Comparison of ENCODE assay signal across 8 cellular contexts in genomic region chr2:19901201-19901457, GRCh38. TPM values are rescaled to one million over a fixed set of nuclear protein-coding genes. Genes with fewer than 3 reads are reported as not detected.
DNase-seq lines count a peak whose midpoint lies in the region; ATAC-seq, FAIRE-seq and TF ChIP-seq lines count a peak whose summit lies in the region.

No MANE protein-coding gene starts in this region.

- peaks cover 5% of the 10 kb centered on the region for H3K79me1 ChIP-seq in neuronal stem cell (ENCODE audit: low read depth, low read length)

- H3K9me3 ChIP-seq in PC-9 (ENCODE audit: insufficient read depth, low read depth) (no peaks in the 10 kb centered on the region), neuronal stem cell (replicated peaks in 1 of 2; ENCODE audit: control insufficient read depth in 2 of 2, insufficient read depth in 1 of 2, low read depth in 1 of 2, low read length in 2 of 2) (no peaks in the 10 kb centered on the region)

- no peak for FAIRE-seq in frontal cortex (lab: Jason Lieb, UNC)

- CTCF ChIA-PET in PC-9 (lab: Charles Lee), result no interaction called here

- POLR2A ChIA-PET in PC-9 (lab: Charles Lee; ENCODE audit: unreplicated experiment), result interaction anchor here (0.6 kb wide), 1 partner anchor 445 kb away, joined by 13 read pairs; no protein-coding TSS in a partner anchor

- peak overlapping the region; percentile 21 for H2AK5ac ChIP-seq in neuronal stem cell (ENCODE audit: low read depth, low read length)

- H3K79me2 ChIP-seq in GM23338 (replicated peaks; ENCODE audit: insufficient read depth), result peaks cover 23% of the 10 kb centered on the region
- H3K79me2 ChIP-seq in PC-9 (ENCODE audit: low read depth), result peaks cover 49% of the 10 kb centered on the region

- no peaks in the 10 kb centered on the region for H3K9me3 Mint-ChIP-seq in GM23338

- H3K36me3 Mint-ChIP-seq in GM23338 (ENCODE audit: low read depth), result no peaks in the 10 kb centered on the region

- no peaks in the 10 kb centered on the region for H3F3A ChIP-seq in GM23338 (replicated peaks; ENCODE audit: low read depth)
- H3F3A ChIP-seq in PC-9 (ENCODE audit: insufficient read depth, low read depth), result peaks cover 8% of the 10 kb centered on the region

- peak overlapping the region; percentile 86 for H3K18ac ChIP-seq in neuronal stem cell (ENCODE audit: low read length)

- H3K4me3 ChIP-seq in GM12865 (ENCODE audit: low read depth, low read length) (peak overlapping the region; percentile 84), GM23338 (peak overlapping the region; percentile 78), PC-9 (peak overlapping the region; percentile 74), epithelial cell of proximal tubule (ENCODE audit: low read depth, low read length) (peak overlapping the region; percentile 91), neuronal stem cell (ENCODE audit: low read length in 2 of 2) (peak overlapping the region; percentile 88)

- no peak for DNase-seq in GM12865 (ENCODE audit: low read depth)
- DNase-seq in GM23338 (ENCODE audit: low spot score), result no peak
- DNase-seq in PC-9, result no peak
- DNase-seq in epithelial cell of proximal tubule (ENCODE audit: low read depth), result no peak
- no peak for DNase-seq in neuronal stem cell (ENCODE audit: low spot score)
- no peak for DNase-seq in GM19238 (ENCODE audit: insufficient read length, low spot score)
- no peak for DNase-seq in frontal cortex (ENCODE audit: low spot score in 2 of 2)

- H3K14ac ChIP-seq in neuronal stem cell (ENCODE audit: low read length), result no peak overlapping the region

- no peaks in the 10 kb centered on the region for H3K9me2 ChIP-seq in GM23338 (ENCODE audit: insufficient read depth)
- H3K9me2 ChIP-seq in PC-9 (ENCODE audit: insufficient read depth), result no peaks in the 10 kb centered on the region

- no peak overlapping the region for H3K23ac ChIP-seq in neuronal stem cell (ENCODE audit: low read depth, low read length, poor library complexity)

- no CpG with 5 or more reads among the region's 22 CpGs for WGBS in neuronal stem cell (ENCODE audit: extremely low coverage in 2 of 2, insufficient read length in 2 of 2, insufficient replicate concordance in 1 of 2), 2 donors

- peaks cover 3% of the 10 kb centered on the region; the same call in 1 of the 2 replicates for H3K4me1 ChIP-seq in GM23338 (ENCODE audit: insufficient read depth)
- peaks cover 41% of the 10 kb centered on the region for H3K4me1 ChIP-seq in PC-9 (replicated peaks; ENCODE audit: insufficient read depth)
- peaks cover 7 to 8% of the 10 kb centered on the region in 2 donors for H3K4me1 ChIP-seq in neuronal stem cell (ENCODE audit: control insufficient read depth in 2 of 2, insufficient read depth in 1 of 2, low read depth in 1 of 2, low read length in 2 of 2)

- H4K8ac ChIP-seq in neuronal stem cell (ENCODE audit: low read depth, low read length), result no peak overlapping the region

- H3K27ac Mint-ChIP-seq in GM23338, result peak overlapping the region; percentile 100

- H3K36me3 ChIP-seq in GM23338 (ENCODE audit: insufficient read depth) (no peaks in the 10 kb centered on the region), PC-9 (ENCODE audit: low read depth) (0 out of 2 replicates have a peak, but pooled peaks cover 10% of the 10 kb centered on the region), neuronal stem cell (replicated peaks in 1 of 2; ENCODE audit: control insufficient read depth in 2 of 2, insufficient read depth in 2 of 2, low read length in 2 of 2) (peaks cover 0 to 10% of the 10 kb centered on the region in 2 donors)

- no peak for TF ChIP-seq CTCF in GM12865 (IDR thresholded peaks at IDR 0.05; ENCODE audit: insufficient read depth, low read depth, low read length, missing control alignments)
- TF ChIP-seq CTCF in GM23338 (conservative IDR thresholded peaks at IDR 0.05; ENCODE audit: low read depth in 2 of 2), result no peak
- no peak for TF ChIP-seq CTCF in PC-9 (conservative IDR thresholded peaks at IDR 0.05)
- no peak for TF ChIP-seq CTCF in epithelial cell of proximal tubule (conservative IDR thresholded peaks at IDR 0.05; ENCODE audit: low read depth, low read length)

- no peak overlapping the region for H2BK120ac ChIP-seq in neuronal stem cell (ENCODE audit: low read depth, low read length)

- H4K20me1 ChIP-seq in GM23338 (replicated peaks; ENCODE audit: insufficient read depth) (no peaks in the 10 kb centered on the region; the same call in 1 of the 2 replicates), PC-9 (ENCODE audit: insufficient read depth) (no peaks in the 10 kb centered on the region)

- H3K4me1 Mint-ChIP-seq in GM23338, result peaks cover 16% of the 10 kb centered on the region

- H4K91ac ChIP-seq in neuronal stem cell (ENCODE audit: low read depth, low read length, poor library complexity), result no peak overlapping the region

- H3K27me3 Mint-ChIP-seq in GM23338 (ENCODE audit: insufficient read depth, low read depth, poor library complexity), result peaks cover 7% of the 10 kb centered on the region

- H3K4ac ChIP-seq in neuronal stem cell (ENCODE audit: low read length), result no peak overlapping the region

- H3K9ac ChIP-seq in neuronal stem cell (ENCODE audit: low read depth, low read length, poor library complexity), result peak overlapping the region; percentile 93

- no peak overlapping the region for H2BK12ac ChIP-seq in neuronal stem cell (ENCODE audit: low read length)

- no peak overlapping the region for H2BK15ac ChIP-seq in neuronal stem cell (ENCODE audit: low read length)

- ATAC-seq in GM23338 (no peak; the same call in 1 of the 3 replicates), GM18873 (IDR thresholded peaks at IDR 0.05; ENCODE audit: low FRiP score, unreplicated experiment) (no peak)

- BruUV-seq in PC-9 (replicated peaks; lab: Mats Ljungman, UMichigan), result no TSS peak

- H2AFZ ChIP-seq in GM23338 (peak overlapping the region; percentile 99), PC-9 (peak overlapping the region; percentile 88), neuronal stem cell (ENCODE audit: low read length) (peak overlapping the region; percentile 95)

- peak overlapping the region; percentile 98 for H3K4me3 Mint-ChIP-seq in GM23338

- H3K27ac ChIP-seq in GM23338 (ENCODE audit: low read depth) (peak overlapping the region; percentile 94), PC-9 (peak overlapping the region; percentile 88), neuronal stem cell (replicated peaks; ENCODE audit: low read length) (peak overlapping the region; percentile 29)

- intact Hi-C loops in PC-9 (cut with micrococcal nuclease; ENCODE audit: unreplicated experiment), result loop anchor here (5.0 kb wide), 1 partner anchor 56 kb away; no protein-coding TSS in a partner anchor

- H3K4me2 ChIP-seq in GM23338 (peak overlapping the region; percentile 80), PC-9 (peak overlapping the region; percentile 88), neuronal stem cell (ENCODE audit: insufficient read depth, low read length, poor library complexity, severe bottlenecking) (peak overlapping the region; percentile 58)

- H2BK5ac ChIP-seq in neuronal stem cell (ENCODE audit: low read length), result peak overlapping the region; percentile 17

- no peaks in the 10 kb centered on the region for H3K27me3 ChIP-seq in GM23338 (ENCODE audit: insufficient read depth)
- no peaks in the 10 kb centered on the region for H3K27me3 ChIP-seq in PC-9 (ENCODE audit: insufficient read depth, low read depth)
- no peaks in the 10 kb centered on the region for H3K27me3 ChIP-seq in neuronal stem cell (ENCODE audit: control insufficient read depth in 3 of 3, insufficient read depth in 3 of 3, low read depth in 1 of 3, low read length in 3 of 3)

TF ChIP-seq in GM23338, 12 proteins besides CTCF, POLR2A, EP300 and RAD21 (continues in another document):
- TF ChIP-seq ZNF114 (CRISPR knock-in tag; IDR thresholded peaks at IDR 0.05) (no peak), EZH2 (IDR thresholded peaks at IDR 0.05; ENCODE audit: low read depth, unreplicated experiment) (no peak), REST (IDR thresholded peaks at IDR 0.05; ENCODE audit: unreplicated experiment) (no peak)

RNA-seq across cellular contexts. Expression of gene TTC32, which starts 0.7 kb away (rescaled TPM):
- 4.6 and 4.9 TPM in 2 replicates for total RNA-seq in GM23338 (2014; rRNA removed; shearing (Covaris generic))
- polyA plus RNA-seq in GM23338 (2016; fragmentation: Nextera tagmentation; extraction: Ambion mirVana), result 17.0 and 22.8 TPM in 2 replicates
- total RNA-seq in PC-9 (2021) (27.9 and 36.2 TPM in 2 replicates), epithelial cell of proximal tubule (3.8 and 6.5 TPM in 2 replicates), frontal cortex (10.6 TPM)
- 41.4 TPM for polyA plus RNA-seq in neuronal stem cell (2013, experiment 1 of 2)
- 42.4 TPM for polyA plus RNA-seq in neuronal stem cell (2013, experiment 2 of 2)

Comparison
In these comparisons a context has a peak if more than half of its experiments do, and no peak if none do; other contexts are left out.
1. H3K27ac ChIP-seq: peak in every context shown above with its lines; median percentile 94 in GM23338; 88 in PC-9; 29 in neuronal stem cell.